30 cellular contexts compared by ENCODE assay signal in the genomic region with DNA sequence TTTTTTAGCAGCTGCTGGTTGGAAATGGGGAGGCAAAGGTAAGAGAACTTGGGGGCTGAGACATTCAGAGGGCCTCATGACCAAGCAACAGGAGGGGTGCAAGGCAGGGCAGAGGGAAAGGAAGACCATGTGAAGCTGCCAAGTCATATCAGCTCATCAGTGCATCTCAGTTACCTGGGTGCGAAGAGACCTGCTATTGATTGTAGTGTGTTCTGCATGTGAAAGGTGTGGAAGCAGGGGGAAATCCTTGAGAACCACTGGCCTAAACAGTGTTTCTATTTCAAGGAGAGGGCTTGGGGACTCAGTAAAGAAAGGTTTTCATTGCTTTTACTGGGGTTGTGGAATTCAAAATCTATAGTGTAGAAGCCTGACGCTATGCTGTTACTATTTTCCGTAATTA. TPM values are rescaled to one million over a fixed set of nuclear protein-coding genes. Genes with fewer than 3 reads are reported as not detected.
"Had no signal": no experiment of that assay in that cellular context is flagged by ENCODE, and none has a peak within 500 bp of the region (broad histone marks: within the 10 kb centered on the region; RNA-seq: fewer than 3 reads in every experiment).

No MANE protein-coding gene starts in this region.

- H3K9me3 ChIP-seq: colonic mucosa, esophagus muscularis mucosa, esophagus squamous epithelium, gastrocnemius medialis, gastroesophageal sphincter, heart left ventricle had no signal

- H3K27me3 ChIP-seq: colonic mucosa, esophagus muscularis mucosa, esophagus squamous epithelium, foreskin keratinocyte, gastroesophageal sphincter had no signal

- H3K4me3 ChIP-seq: colonic mucosa, coronary artery, dorsolateral prefrontal cortex, esophagus muscularis mucosa, esophagus squamous epithelium, gastrocnemius medialis, gastroesophageal sphincter, heart left ventricle, heart right ventricle had no signal

- ATAC-seq: effector memory CD8-positive, alpha-beta T cell; esophagus mucosa; foreskin keratinocyte; gastrocnemius medialis; gastroesophageal sphincter; heart left ventricle; heart right ventricle had no signal

- FAIRE-seq: colon, endometrium, endothelial cell of umbilical vein, frontal cortex had no signal

- H3K27me3 Mint-ChIP-seq: dendritic cell treated with granulocyte-macrophage colony-stimulating factor and Interleukin-4, amounts not matched to agents 40 ng/mL and 50 ng/mL, for 4 days had no signal

- H3K4me1 ChIP-seq: colonic mucosa, esophagus muscularis mucosa, foreskin keratinocyte, gastrocnemius medialis, gastroesophageal sphincter, heart left ventricle, heart right ventricle had no signal

- H3K27ac ChIP-seq: colonic mucosa, coronary artery, dorsolateral prefrontal cortex, epithelial cell of prostate, esophagus muscularis mucosa, esophagus squamous epithelium, foreskin keratinocyte, gastrocnemius medialis, gastroesophageal sphincter, heart left ventricle, heart right ventricle had no signal

- DNase-seq: colonic mucosa; cortex of kidney; dermis blood vessel endothelial cell; dorsolateral prefrontal cortex; effector CD4-positive, alpha-beta T cell; effector CD8-positive, alpha-beta T cell; effector memory CD4-positive, alpha-beta T cell; effector memory CD8-positive, alpha-beta T cell; endodermal cell; erythroblast; esophagus squamous epithelium; foreskin fibroblast; foreskin keratinocyte; foreskin melanocyte; gastrocnemius medialis; glutamatergic neuron; head of caudate nucleus; heart left ventricle; heart right ventricle had no signal

- H3K27ac Mint-ChIP-seq: dendritic cell treated with granulocyte-macrophage colony-stimulating factor and Interleukin-4, amounts not matched to agents 40 ng/mL and 50 ng/mL, for 4 days; effector memory CD8-positive, alpha-beta T cell; endodermal cell had no signal

- H3K4me3 Mint-ChIP-seq: dendritic cell treated with granulocyte-macrophage colony-stimulating factor and Interleukin-4, amounts not matched to agents 40 ng/mL and 50 ng/mL, for 4 days; effector memory CD8-positive, alpha-beta T cell; endodermal cell had no signal

- H3K9me3 Mint-ChIP-seq: dendritic cell treated with granulocyte-macrophage colony-stimulating factor and Interleukin-4, amounts not matched to agents 40 ng/mL and 50 ng/mL, for 4 days had no signal

- H3K36me3 ChIP-seq: colonic mucosa, esophagus muscularis mucosa, esophagus squamous epithelium, gastrocnemius medialis, gastroesophageal sphincter, heart left ventricle, heart right ventricle had no signal

RNA-seq across cellular contexts. Expression of a gene that starts 47.1 kb away (rescaled TPM):
- total RNA-seq: fibroblast of villous mesenchyme had no signal
